30 cellular contexts compared by ENCODE assay signal in genomic region chr10:34682580-34682979, GRCh38.
"Had no signal": no experiment of that assay in that cellular context is flagged by ENCODE, and none has a peak within 500 bp of the region (broad histone marks: within the 10 kb centered on the region; RNA-seq: fewer than 3 reads in every experiment).

No MANE protein-coding gene starts in this region.

- H3K4me3 ChIP-seq: coronary artery, esophagus muscularis mucosa, gastroesophageal sphincter, heart left ventricle, hepatocyte, lung, mucosa of descending colon, ovary, right lobe of liver, smooth muscle cell, thyroid gland had no signal

- H3K36me3 Mint-ChIP-seq: memory B cell; mesothelial cell of epicardium; naive B cell; natural killer cell treated with Interleukin-12 subunit alpha and Interleukin-12 subunit beta and Interleukin-15 and Interleukin-18, amount 100 ng/mL, for 72 hours; type B pancreatic cell had no signal

- H3K27ac Mint-ChIP-seq: memory B cell; mesothelial cell of epicardium; naive B cell; natural killer cell treated with Interleukin-12 subunit alpha and Interleukin-12 subunit beta and Interleukin-15 and Interleukin-18, amount 100 ng/mL, for 72 hours; stimulated activated naive CD8-positive, alpha-beta T cell treated with anti-CD3 and anti-CD28 coated beads, Interleukin-15, amount 100 ng/mL, for 72 hours; type B pancreatic cell had no signal

- H3K4me1 ChIP-seq: foreskin keratinocyte, right lobe of liver had no signal

- H3K4me1 Mint-ChIP-seq: memory B cell; naive B cell; stimulated activated naive CD8-positive, alpha-beta T cell treated with anti-CD3 and anti-CD28 coated beads, Interleukin-15, amount 100 ng/mL, for 72 hours had no signal

- H3K27ac ChIP-seq: coronary artery, esophagus muscularis mucosa, foreskin keratinocyte, gastroesophageal sphincter, heart left ventricle, hepatocyte, ovary, right lobe of liver, thyroid gland had no signal

- H3K9me3 ChIP-seq: esophagus muscularis mucosa, gastroesophageal sphincter, heart left ventricle, mucosa of descending colon, ovary, right lobe of liver, thyroid gland had no signal

- H3K4me3 Mint-ChIP-seq: memory B cell; mesothelial cell of epicardium; naive B cell; natural killer cell treated with Interleukin-12 subunit alpha and Interleukin-12 subunit beta and Interleukin-15 and Interleukin-18, amount 100 ng/mL, for 72 hours; stimulated activated naive CD8-positive, alpha-beta T cell treated with anti-CD3 and anti-CD28 coated beads, Interleukin-15, amount 100 ng/mL, for 72 hours; type B pancreatic cell had no signal

- DNase-seq: dermis blood vessel endothelial cell; effector memory CD4-positive, alpha-beta T cell; foreskin keratinocyte; heart left ventricle; kidney; mucosa of descending colon; naive B cell; nucleus accumbens; ovary; retina; right lobe of liver; stimulated activated CD4-positive, alpha-beta T cell treated with anti-CD3 and anti-CD28 coated beads, Interleukin-12 subunit alpha, Interleukin-12 subunit beta, amount 100 ng/mL, for 4 hours; stimulated activated CD4-positive, alpha-beta T cell treated with anti-CD3 and anti-CD28 coated beads, Interleukin-1b, Interleukin-23, amount 100 ng/mL, for 48 hours; stimulated activated CD4-positive, alpha-beta T cell treated with anti-CD3 and anti-CD28 coated beads, Interleukin-4, amount 100 ng/mL, for 1 hour; stimulated activated CD8-positive, alpha-beta memory T cell treated with anti-CD3 and anti-CD28 coated beads, Interleukin-4, amount 100 ng/mL, for 48 hours; stimulated activated naive CD4-positive, alpha-beta T cell; stimulated activated naive CD8-positive, alpha-beta T cell treated with anti-CD3 and anti-CD28 coated beads, Interleukin-15, amount 100 ng/mL, for 72 hours; thyroid gland had no signal

- H3K4me2 ChIP-seq: hepatocyte, smooth muscle cell had no signal

- H2AFZ ChIP-seq: hepatocyte had no signal

- H3K27me3 Mint-ChIP-seq: memory B cell; naive B cell; stimulated activated naive CD8-positive, alpha-beta T cell treated with anti-CD3 and anti-CD28 coated beads, Interleukin-15, amount 100 ng/mL, for 72 hours; type B pancreatic cell had no signal

- H3K36me3 ChIP-seq: esophagus muscularis mucosa, gastroesophageal sphincter, heart left ventricle, ovary, right lobe of liver, thyroid gland had no signal

- ATAC-seq: foreskin keratinocyte; gastroesophageal sphincter; heart left ventricle; left lobe of liver; mucosa of descending colon; natural killer cell treated with Interleukin-12 subunit alpha and Interleukin-12 subunit beta and Interleukin-15 and Interleukin-18, amount 100 ng/mL, for 72 hours; stimulated activated naive CD8-positive, alpha-beta T cell treated with anti-CD3 and anti-CD28 coated beads, Interleukin-15, amount 100 ng/mL, for 72 hours had no signal

- FAIRE-seq: endothelial cell of umbilical vein, kidney had no signal

- H3K27me3 ChIP-seq: esophagus muscularis mucosa, foreskin keratinocyte, gastroesophageal sphincter, heart left ventricle, hepatocyte, ovary, right lobe of liver, thyroid gland had no signal

- H3K9me3 Mint-ChIP-seq: memory B cell; mesothelial cell of epicardium; naive B cell; natural killer cell treated with Interleukin-12 subunit alpha and Interleukin-12 subunit beta and Interleukin-15 and Interleukin-18, amount 100 ng/mL, for 72 hours; stimulated activated naive CD8-positive, alpha-beta T cell treated with anti-CD3 and anti-CD28 coated beads, Interleukin-15, amount 100 ng/mL, for 72 hours; type B pancreatic cell had no signal
